ENCODE assay signal across 24 cellular contexts in the genomic region with DNA sequence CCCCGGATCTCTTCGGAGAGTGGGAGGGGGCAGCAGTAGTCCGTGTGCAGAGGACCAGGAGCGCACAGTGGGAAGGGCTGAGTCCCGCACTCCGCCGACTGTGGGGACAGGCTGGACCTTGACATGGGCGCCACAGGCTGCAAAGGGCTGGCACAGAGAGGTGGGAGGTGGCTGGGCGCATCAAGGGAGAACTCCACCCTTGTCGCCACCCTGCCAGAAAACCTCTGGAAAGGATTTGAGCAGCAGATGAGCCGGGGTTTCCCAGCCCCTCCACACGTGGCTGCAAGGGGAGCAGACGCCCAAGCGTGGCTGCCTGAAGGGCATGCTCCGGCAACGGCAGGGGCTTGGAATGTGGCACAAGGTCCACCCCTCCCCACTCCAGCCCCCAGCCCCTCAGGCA. TPM values are rescaled to one million over a fixed set of nuclear protein-coding genes. Genes with fewer than 3 reads are reported as not detected.
DNase-seq lines count a peak whose midpoint lies in the region; ATAC-seq and TF ChIP-seq lines count a peak whose summit lies in the region.
"Had no signal": no experiment of that assay in that cellular context is flagged by ENCODE, and none has a peak within 500 bp of the region (broad histone marks: within the 10 kb centered on the region; RNA-seq: fewer than 3 reads in every experiment).

No MANE protein-coding gene starts in this region.

- no peak for TF ChIP-seq POLR2A in transverse colon (IDR thresholded peaks at IDR 0.05)

- no peak for TF ChIP-seq EP300 in transverse colon (IDR thresholded peaks at IDR 0.05; ENCODE audit: low read depth)

- H3K36me3 ChIP-seq in thoracic aorta (no peaks in the 10 kb centered on the region), transverse colon (no peaks in the 10 kb centered on the region)
- H3K36me3 ChIP-seq: BLaER1 treated with 17β-estradiol and CSF1 and Interleukin-3, amounts not matched to agents 10 nM and 100 nM had no signal

- H3K27me3 Mint-ChIP-seq in chondrocyte (ENCODE audit: low read depth): no peaks in the 10 kb centered on the region

- H3K27me3 ChIP-seq in thoracic aorta (replicated peaks; ENCODE audit: insufficient read depth) (no peaks in the 10 kb centered on the region), transverse colon (peaks cover 7% of the 10 kb centered on the region)

- WGBS in transverse colon (ENCODE audit: low coverage in 1 of 2), 2 donors: 64% methylated on average over 16 of the region's 16 CpGs; no CpG with 5 or more reads in 1 of the 2 donors

- intact Hi-C loops in transverse colon (cut with DNase I; ENCODE audit: low total_unique reads): no loop called here

- H3K27ac ChIP-seq in thoracic aorta (peak overlapping the region; percentile 65 to 75), transverse colon (no peak overlapping the region)
- H3K27ac ChIP-seq: 22Rv1; BLaER1 treated with 17β-estradiol and CSF1 and Interleukin-3, amounts not matched to agents 10 nM and 100 nM; HL-60 had no signal

- peak overlapping the region; percentile 72 for H3K4me3 Mint-ChIP-seq in chondrocyte (ENCODE audit: unreplicated experiment)
- H3K4me3 Mint-ChIP-seq: CD8-positive, alpha-beta T cell; HFFc6 had no signal

- in situ Hi-C loops in transverse colon (cut with MboI; ENCODE audit: low pct_ligation_motif_present in 1 of 4, low pct_unique_long_range_greater_than_20kb in 1 of 4, low sequenced_read_pairs in 3 of 4): no loop called here
- in situ Hi-C loops in GM13977 (cut with MboI; ENCODE audit: low pct_unique_long_range_greater_than_20kb, low sequenced_read_pairs, unreplicated experiment): no loop called here

- peak; percentile 59 for DNase-seq in DMS 273 (lab: John Stamatoyannopoulos, UW; ENCODE audit: unreplicated experiment)
- DNase-seq in DMS 273 treated with DMSO at 0.1 percent for 48 hours (lab: John Stamatoyannopoulos, UW): no peak
- DNase-seq in HFF-Myc (ENCODE audit: extremely low read depth, low read depth): no peak
- DNase-seq in chondrocyte (ENCODE audit: low spot score): no peak
- DNase-seq in thoracic aorta (ENCODE audit: low spot score): no peak
- no peak for DNase-seq in transverse colon
- no peak for DNase-seq in GM13977 (ENCODE audit: low spot score)
- DNase-seq: Calu3; CD8-positive, alpha-beta T cell; HFFc6; IMR-90; NCI-H1436 treated with DMSO at 0.1 percent for 48 hours; NCI-H2081; NCI-H510A treated with DMSO at 0.1 percent for 48 hours; NCI-H774; SHP77 treated with DMSO at 0.1 percent for 48 hours; T-helper 1 cell had no signal

- peaks cover 2% of the 10 kb centered on the region for H3K9me3 Mint-ChIP-seq in chondrocyte (ENCODE audit: low read depth)
- H3K9me3 Mint-ChIP-seq: CD8-positive, alpha-beta T cell; HFFc6 had no signal

- TF ChIP-seq CTCF in HFF-Myc (IDR thresholded peaks at IDR 0.05; ENCODE audit: low read depth, low read length, missing control alignments): no peak
- no peak for TF ChIP-seq CTCF in chondrocyte (IDR thresholded peaks at IDR 0.05)
- no peak for TF ChIP-seq CTCF in thoracic aorta (IDR thresholded peaks at IDR 0.05)
- no peak for TF ChIP-seq CTCF in transverse colon (IDR thresholded peaks at IDR 0.05)
- no peak for TF ChIP-seq CTCF in GM13977 (IDR thresholded peaks at IDR 0.05; ENCODE audit: extremely low read depth, insufficient read depth, missing control alignments)

- H3K27ac Mint-ChIP-seq in chondrocyte (ENCODE audit: unreplicated experiment): no peak overlapping the region
- H3K27ac Mint-ChIP-seq: CD8-positive, alpha-beta T cell; HFFc6 had no signal

- no peaks in the 10 kb centered on the region for H3K9me3 ChIP-seq in thoracic aorta
- no peaks in the 10 kb centered on the region for H3K9me3 ChIP-seq in transverse colon

- peaks cover 35% of the 10 kb centered on the region for H3K4me1 Mint-ChIP-seq in chondrocyte (ENCODE audit: low read depth)

- H3K4me1 ChIP-seq in thoracic aorta (ENCODE audit: control insufficient read depth in 1 of 2, low read depth in 2 of 2): peaks cover 5 to 45% of the 10 kb centered on the region in 2 donors
- no peaks in the 10 kb centered on the region for H3K4me1 ChIP-seq in transverse colon

- ATAC-seq in thoracic aorta (ENCODE audit: insufficient number of reproducible peaks, low FRiP score, low read depth) (no peak), HG03354 (IDR thresholded peaks at IDR 0.05; ENCODE audit: poor library complexity, severe bottlenecking, unreplicated experiment) (no peak)
- ATAC-seq: CD8-positive, alpha-beta T cell had no signal

- H3K36me3 Mint-ChIP-seq in chondrocyte (ENCODE audit: low read depth): peaks cover 6% of the 10 kb centered on the region
- H3K36me3 Mint-ChIP-seq: CD8-positive, alpha-beta T cell had no signal

- H3K4me3 ChIP-seq in HFF-Myc (replicated peaks; ENCODE audit: low read depth, low read length) (peak overlapping the region; percentile 13; the same call in 1 of the 2 replicates), thoracic aorta (peak overlapping the region; percentile 68), transverse colon (no peak overlapping the region)
- H3K4me3 ChIP-seq: BLaER1 treated with 17β-estradiol and CSF1 and Interleukin-3, amounts not matched to agents 10 nM and 100 nM had no signal

RNA-seq across cellular contexts. Expression of a gene that starts 4.5 kb away (rescaled TPM):
- total RNA-seq in chondrocyte (1,195 to 2,668 TPM (median 2,632 TPM) in 3 replicates), thoracic aorta (1,000 to 10,000 TPM; 1,777 to 1,907 TPM), transverse colon (10 to 100 TPM in 2 of 4 donors, 1 to 10 TPM in 2; 3.8 to 67.1 (median 10.5) TPM)
- total RNA-seq: Calu3; CD8-positive, alpha-beta T cell; H4 had no signal

RNA-seq across cellular contexts. Expression of a gene that starts 18.2 kb away (rescaled TPM):
- total RNA-seq in chondrocyte (0.17 to 0.46 TPM (median 0.37 TPM) in 3 replicates), thoracic aorta (under 1 TPM; 0.68 to 0.85 TPM), transverse colon (not detected)
- total RNA-seq: Calu3; CD8-positive, alpha-beta T cell; H4; HFFc6; MCF 10A; RPMI7951 had no signal

RNA-seq across cellular contexts. Expression of a gene that starts 28.9 kb away (rescaled TPM):
- total RNA-seq in chondrocyte: 31.3 to 43.6 TPM (median 32.3 TPM) in 3 replicates
- 100 to 1,000 TPM; 111 TPM for total RNA-seq in thoracic aorta
- 10 to 100 TPM in 3 of 4 donors, 1 to 10 TPM in 1; 7.0 to 34.8 (median 12.4) TPM for total RNA-seq in transverse colon

RNA-seq across cellular contexts. Expression of a gene that starts 53.4 kb away (rescaled TPM):
- total RNA-seq in chondrocyte: 0.80 to 1.6 TPM (median 1.6 TPM) in 3 replicates
- 10 to 100 TPM; 22.1 to 24.8 TPM for total RNA-seq in thoracic aorta
- total RNA-seq in transverse colon: 1 to 10 TPM in 2 of 4 donors, under 1 TPM in 1, not detected in 1; 0.55 to 2.0 (median 1.4) TPM
- total RNA-seq: RPMI7951 had no signal

Comparison
In these comparisons a context has a peak if more than half of its experiments do, and no peak if none do; other contexts are left out.
1. H3K4me3 ChIP-seq: peak in HFF-Myc (single experiment) and thoracic aorta (single experiment); none in transverse colon (0 of 4).
2. H3K27ac ChIP-seq: peak in thoracic aorta (2 of 2); none in transverse colon (0 of 4).
3. RNA of a gene that starts 4.5 kb away (total RNA-seq): 1,195 to 2,668 TPM in chondrocyte and 1,777 to 1,907 TPM in thoracic aorta; 3.8 to 67.1 TPM in transverse colon; every median in the first group is over 10 times any median in the second.